In genomic region chr20:63955846-63956663, GRCh38 we compare ENCODE assay signal across 8 cellular contexts. TPM values are rescaled to one million over a fixed set of nuclear protein-coding genes. Genes with fewer than 3 reads are reported as not detected.
DNase-seq lines count a peak whose midpoint lies in the region; ATAC-seq lines count a peak whose summit lies in the region.

Gene UCKL1, minus strand, starts transcription at chr20:63956416. Its CDS starts 44 bp downstream, at chr20:63956372.

- peaks cover 44% of the 10 kb centered on the region for H3K4me1 Mint-ChIP-seq in activated T-cell treated with anti-CD3 and anti-CD28 coated beads, Interleukin-2, amount 50 U/mL, for 4 hours (ENCODE audit: low read depth)

- no peaks in the 10 kb centered on the region for H3K36me3 Mint-ChIP-seq in activated T-cell treated with anti-CD3 and anti-CD28 coated beads, Interleukin-2, amount 50 U/mL, for 4 hours (ENCODE audit: insufficient read depth)

- H3K4me3 Mint-ChIP-seq in activated T-cell treated with anti-CD3 and anti-CD28 coated beads, Interleukin-2, amount 50 U/mL, for 4 hours: peak within 1 kb of the TSS; percentile 82

- H3K4me3 ChIP-seq in esophagus (ENCODE audit: low read depth in 1 of 2, low read length in 2 of 2) (peak within 1 kb of the TSS; percentile 78 to 92), muscle layer of duodenum (ENCODE audit: low read depth in 1 of 2, low read length in 2 of 2) (peak within 1 kb of the TSS; percentile 76 to 96)

- ATAC-seq in GM19455 (IDR thresholded peaks at IDR 0.05; ENCODE audit: unreplicated experiment): peak; percentile 66
- peak; percentile 84 to 86 for ATAC-seq in activated T-cell treated with anti-CD3 and anti-CD28 coated beads, Interleukin-2, amount 50 U/mL, for 4 hours

- no peaks in the 10 kb centered on the region for H3K9me3 Mint-ChIP-seq in activated T-cell treated with anti-CD3 and anti-CD28 coated beads, Interleukin-2, amount 50 U/mL, for 4 hours

- WGBS in esophagus, 2 donors: 0% methylated on average over 97 to 103 of the region's 103 CpGs

- H3K9me3 ChIP-seq in esophagus (ENCODE audit: control insufficient read depth in 2 of 2, insufficient read depth in 1 of 2, low read depth in 1 of 2, low read length in 1 of 2) (no peaks in the 10 kb centered on the region), muscle layer of duodenum (ENCODE audit: control insufficient read depth in 1 of 2, low read length in 2 of 2) (no peaks in the 10 kb centered on the region)

- H3K36me3 ChIP-seq in esophagus (ENCODE audit: control insufficient read depth in 2 of 2, insufficient read depth in 2 of 2, low read length in 1 of 2) (peaks cover 0 to 12% of the 10 kb centered on the region in 2 donors), muscle layer of duodenum (ENCODE audit: control insufficient read depth in 1 of 2, insufficient read depth in 2 of 2, low read length in 2 of 2) (peaks cover 0 to 15% of the 10 kb centered on the region in 2 donors)

- H3K4me1 ChIP-seq in esophagus (ENCODE audit: control insufficient read depth in 2 of 2, insufficient read depth in 2 of 2, low read length in 1 of 2) (peaks cover 14 to 37% of the 10 kb centered on the region in 2 donors), muscle layer of duodenum (ENCODE audit: control insufficient read depth in 1 of 2, insufficient read depth in 2 of 2, low read length in 2 of 2) (peaks cover 10 to 57% of the 10 kb centered on the region in 2 donors)

- no peaks in the 10 kb centered on the region for H3K27me3 ChIP-seq in esophagus (ENCODE audit: control insufficient read depth in 1 of 2, insufficient read depth in 2 of 2, low read length in 2 of 2)
- no peaks in the 10 kb centered on the region for H3K27me3 ChIP-seq in muscle layer of duodenum (ENCODE audit: low read depth, low read length)

- DNase-seq in COLO829 (ENCODE audit: low spot score): peak; percentile 79
- peak; percentile 82 for DNase-seq in HK-2 (ENCODE audit: unreplicated experiment)
- DNase-seq in OCI-M1 (lab: John Stamatoyannopoulos, UW): peak; percentile 90
- DNase-seq in activated T-cell treated with anti-CD3 and anti-CD28 coated beads, Interleukin-2, amount 50 U/mL, for 4 hours: peak; percentile 86
- DNase-seq in stimulated activated CD8-positive, alpha-beta memory T cell treated with anti-CD3 and anti-CD28 coated beads, Interleukin-7, amount 100 ng/mL, for 4 hours (ENCODE audit: low read depth in 2 of 2): peak; percentile 78 to 89

- H3K27me3 Mint-ChIP-seq in activated T-cell treated with anti-CD3 and anti-CD28 coated beads, Interleukin-2, amount 50 U/mL, for 4 hours (ENCODE audit: low read depth): no peaks in the 10 kb centered on the region

- H3K27ac ChIP-seq in esophagus (ENCODE audit: low read depth in 2 of 2, low read length in 1 of 2) (peak within 1 kb of the TSS; percentile 91 to 95), muscle layer of duodenum (ENCODE audit: low read length) (peak within 1 kb of the TSS; percentile 56)

RNA-seq across cellular contexts. Expression of gene UCKL1, which starts in this region (rescaled TPM):
- 10 to 100 TPM; 48.8 to 59.4 (median 56.6) TPM for total RNA-seq in activated T-cell treated with anti-CD3 and anti-CD28 coated beads, Interleukin-2, amount 50 U/mL, for 4 hours
- polyA plus RNA-seq in esophagus: 10 to 100 TPM; 40.6 to 47.3 TPM

Comparison
In these comparisons a context has a peak if more than half of its experiments do, and no peak if none do; other contexts are left out.
1. Peak in every context shown above with its lines: DNase-seq, ATAC-seq, H3K4me3 ChIP-seq and H3K27ac ChIP-seq.